ENCODE assay signal across 1 cellular context in genomic region chr5:127367029-127367428, GRCh38.
TF ChIP-seq lines count a peak whose summit lies in the region.

No MANE protein-coding gene starts in this region.

TF ChIP-seq in SK-N-SH treated with all-trans-retinoic acid at 6 μM for 48 hours, 23 proteins besides CTCF, POLR2A, EP300 and RAD21 (continued from another document):
- TF ChIP-seq, protein P1, sequence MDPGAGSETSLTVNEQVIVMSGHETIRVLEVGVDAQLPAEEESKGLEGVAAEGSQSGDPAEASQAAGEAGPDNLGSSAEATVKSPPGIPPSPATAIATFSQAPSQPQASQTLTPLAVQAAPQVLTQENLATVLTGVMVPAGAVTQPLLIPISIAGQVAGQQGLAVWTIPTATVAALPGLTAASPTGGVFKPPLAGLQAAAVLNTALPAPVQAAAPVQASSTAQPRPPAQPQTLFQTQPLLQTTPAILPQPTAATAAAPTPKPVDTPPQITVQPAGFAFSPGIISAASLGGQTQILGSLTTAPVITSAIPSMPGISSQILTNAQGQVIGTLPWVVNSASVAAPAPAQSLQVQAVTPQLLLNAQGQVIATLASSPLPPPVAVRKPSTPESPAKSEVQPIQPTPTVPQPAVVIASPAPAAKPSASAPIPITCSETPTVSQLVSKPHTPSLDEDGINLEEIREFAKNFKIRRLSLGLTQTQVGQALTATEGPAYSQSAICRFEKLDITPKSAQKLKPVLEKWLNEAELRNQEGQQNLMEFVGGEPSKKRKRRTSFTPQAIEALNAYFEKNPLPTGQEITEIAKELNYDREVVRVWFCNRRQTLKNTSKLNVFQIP (CRISPR knock-in tag; IDR thresholded peaks at IDR 0.05; ENCODE audit: borderline replicate concordance, low read depth): no peak
- TF ChIP-seq, protein P2, sequence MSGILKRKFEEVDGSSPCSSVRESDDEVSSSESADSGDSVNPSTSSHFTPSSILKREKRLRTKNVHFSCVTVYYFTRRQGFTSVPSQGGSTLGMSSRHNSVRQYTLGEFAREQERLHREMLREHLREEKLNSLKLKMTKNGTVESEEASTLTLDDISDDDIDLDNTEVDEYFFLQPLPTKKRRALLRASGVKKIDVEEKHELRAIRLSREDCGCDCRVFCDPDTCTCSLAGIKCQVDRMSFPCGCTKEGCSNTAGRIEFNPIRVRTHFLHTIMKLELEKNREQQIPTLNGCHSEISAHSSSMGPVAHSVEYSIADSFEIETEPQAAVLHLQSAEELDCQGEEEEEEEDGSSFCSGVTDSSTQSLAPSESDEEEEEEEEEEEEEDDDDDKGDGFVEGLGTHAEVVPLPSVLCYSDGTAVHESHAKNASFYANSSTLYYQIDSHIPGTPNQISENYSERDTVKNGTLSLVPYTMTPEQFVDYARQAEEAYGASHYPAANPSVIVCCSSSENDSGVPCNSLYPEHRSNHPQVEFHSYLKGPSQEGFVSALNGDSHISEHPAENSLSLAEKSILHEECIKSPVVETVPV (CRISPR knock-in tag; IDR thresholded peaks at IDR 0.05): no peak
- no peak for TF ChIP-seq ESRRG (CRISPR knock-in tag; IDR thresholded peaks at IDR 0.05)
- TF ChIP-seq ZNF70 (CRISPR knock-in tag; IDR thresholded peaks at IDR 0.05): no peak
- TF ChIP-seq, protein P3, sequence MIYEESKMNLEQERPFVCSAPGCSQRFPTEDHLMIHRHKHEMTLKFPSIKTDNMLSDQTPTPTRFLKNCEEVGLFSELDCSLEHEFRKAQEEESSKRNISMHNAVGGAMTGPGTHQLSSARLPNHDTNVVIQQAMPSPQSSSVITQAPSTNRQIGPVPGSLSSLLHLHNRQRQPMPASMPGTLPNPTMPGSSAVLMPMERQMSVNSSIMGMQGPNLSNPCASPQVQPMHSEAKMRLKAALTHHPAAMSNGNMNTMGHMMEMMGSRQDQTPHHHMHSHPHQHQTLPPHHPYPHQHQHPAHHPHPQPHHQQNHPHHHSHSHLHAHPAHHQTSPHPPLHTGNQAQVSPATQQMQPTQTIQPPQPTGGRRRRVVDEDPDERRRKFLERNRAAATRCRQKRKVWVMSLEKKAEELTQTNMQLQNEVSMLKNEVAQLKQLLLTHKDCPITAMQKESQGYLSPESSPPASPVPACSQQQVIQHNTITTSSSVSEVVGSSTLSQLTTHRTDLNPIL (CRISPR knock-in tag; IDR thresholded peaks at IDR 0.05; ENCODE audit: low read depth): no peak
- TF ChIP-seq SNAI2 (CRISPR knock-in tag; IDR thresholded peaks at IDR 0.05): no peak
- no peak for TF ChIP-seq ZNF565 (CRISPR knock-in tag; conservative IDR thresholded peaks at IDR 0.05; ENCODE audit: low read depth)
- no peak for TF ChIP-seq CSDC2 (CRISPR knock-in tag; IDR thresholded peaks at IDR 0.05)
- TF ChIP-seq RARB (CRISPR knock-in tag; IDR thresholded peaks at IDR 0.05): no peak
- no peak for TF ChIP-seq TCF4 (CRISPR knock-in tag; IDR thresholded peaks at IDR 0.05; ENCODE audit: borderline replicate concordance)
- no peak for TF ChIP-seq TOX (CRISPR knock-in tag; IDR thresholded peaks at IDR 0.05; ENCODE audit: borderline replicate concordance)
